In the genomic region with DNA sequence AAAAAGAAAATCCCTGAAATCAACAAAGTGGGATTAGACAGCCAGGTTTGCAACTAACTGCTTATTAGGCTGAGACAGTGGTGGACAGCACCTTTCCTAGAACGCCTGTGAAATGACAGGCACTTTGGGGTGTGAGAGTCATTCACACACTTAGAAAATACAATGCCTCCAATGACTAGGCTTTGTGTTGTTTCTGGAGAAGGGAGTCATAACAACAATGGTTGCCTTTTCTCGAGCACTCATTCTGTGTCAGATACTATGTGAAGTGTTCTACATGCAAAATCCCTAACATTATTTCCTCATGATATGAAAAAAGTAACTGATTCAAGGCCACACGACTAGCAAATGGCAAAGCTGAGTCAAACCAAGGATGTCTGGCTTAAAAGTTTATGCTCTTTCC, we compare ENCODE assay signal across 1 cellular context.
TF ChIP-seq lines count a peak whose summit lies in the region.

No MANE protein-coding gene starts in this region.

TF ChIP-seq in SK-N-SH treated with all-trans-retinoic acid at 6 μM for 48 hours, 23 proteins besides CTCF, POLR2A, EP300 and RAD21 (continued from another document):
- TF ChIP-seq, protein P1, sequence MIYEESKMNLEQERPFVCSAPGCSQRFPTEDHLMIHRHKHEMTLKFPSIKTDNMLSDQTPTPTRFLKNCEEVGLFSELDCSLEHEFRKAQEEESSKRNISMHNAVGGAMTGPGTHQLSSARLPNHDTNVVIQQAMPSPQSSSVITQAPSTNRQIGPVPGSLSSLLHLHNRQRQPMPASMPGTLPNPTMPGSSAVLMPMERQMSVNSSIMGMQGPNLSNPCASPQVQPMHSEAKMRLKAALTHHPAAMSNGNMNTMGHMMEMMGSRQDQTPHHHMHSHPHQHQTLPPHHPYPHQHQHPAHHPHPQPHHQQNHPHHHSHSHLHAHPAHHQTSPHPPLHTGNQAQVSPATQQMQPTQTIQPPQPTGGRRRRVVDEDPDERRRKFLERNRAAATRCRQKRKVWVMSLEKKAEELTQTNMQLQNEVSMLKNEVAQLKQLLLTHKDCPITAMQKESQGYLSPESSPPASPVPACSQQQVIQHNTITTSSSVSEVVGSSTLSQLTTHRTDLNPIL (CRISPR knock-in tag; IDR thresholded peaks at IDR 0.05; ENCODE audit: low read depth): no peak
- TF ChIP-seq CSDC2 (CRISPR knock-in tag; IDR thresholded peaks at IDR 0.05) (no peak), ZFP30 (CRISPR knock-in tag; IDR thresholded peaks at IDR 0.05) (no peak), ESRRG (CRISPR knock-in tag; IDR thresholded peaks at IDR 0.05) (no peak)
